Comparison of ENCODE assay signal across 8 cellular contexts in the genomic region with DNA sequence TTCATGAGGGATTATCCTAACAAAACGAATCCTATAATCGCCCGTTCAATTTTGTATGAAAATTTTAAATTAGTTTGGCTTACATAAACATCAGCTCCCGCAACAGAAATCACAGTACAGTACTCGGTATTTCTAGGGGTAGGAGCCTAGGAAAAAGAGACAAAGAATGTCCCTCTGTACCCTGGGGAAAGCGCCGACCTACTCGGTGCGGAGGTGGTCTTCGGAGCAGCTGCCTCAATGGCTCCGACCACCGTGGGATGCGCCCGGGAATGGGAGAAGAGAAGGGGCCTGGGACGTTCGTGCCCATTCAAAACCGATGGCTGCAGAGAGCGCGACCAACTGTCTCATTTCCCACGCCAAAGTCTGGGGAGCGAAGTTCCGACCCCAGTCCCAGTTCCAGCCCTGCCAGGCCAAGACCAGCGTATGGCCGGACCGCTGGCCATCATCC. TPM values are rescaled to one million over a fixed set of nuclear protein-coding genes. Genes with fewer than 3 reads are reported as not detected.
DNase-seq lines count a peak whose midpoint lies in the region; ATAC-seq and TF ChIP-seq lines count a peak whose summit lies in the region.

No MANE protein-coding gene starts in this region.

- DNase-seq in natural killer cell (no peak), DMS 273 (lab: John Stamatoyannopoulos, UW; ENCODE audit: unreplicated experiment) (no peak), CD1c-positive myeloid dendritic cell (ENCODE audit: extremely low spot score) (no peak), NCI-H1048 (lab: John Stamatoyannopoulos, UW) (no peak)

- TF ChIP-seq RAD21 in Ishikawa (IDR thresholded peaks at IDR 0.05; ENCODE audit: low read depth): no peak

- peak overlapping the region; percentile 75 for H3K27ac ChIP-seq in cingulate gyrus (ENCODE audit: low read depth, low read length)

- H3K9me3 Mint-ChIP-seq in natural killer cell: no peaks in the 10 kb centered on the region

- H3K4me1 Mint-ChIP-seq in natural killer cell: peaks cover 28 to 34% of the 10 kb centered on the region in 2 donors

- peak overlapping the region; percentile 94 for H3K4me3 Mint-ChIP-seq in natural killer cell

- TF ChIP-seq EP300 in Ishikawa (IDR thresholded peaks at IDR 0.05; ENCODE audit: borderline replicate concordance): no peak

- ATAC-seq in GM18873 (IDR thresholded peaks at IDR 0.05; ENCODE audit: low FRiP score, unreplicated experiment) (peak; percentile 7), natural killer cell (no peak), GM18505 (IDR thresholded peaks at IDR 0.05; ENCODE audit: unreplicated experiment) (no peak)

- peak overlapping the region; percentile 88 for H3K27ac Mint-ChIP-seq in natural killer cell

- TF ChIP-seq CTCF in natural killer cell (IDR thresholded peaks at IDR 0.05): no peak

- no peaks in the 10 kb centered on the region for H3K27me3 Mint-ChIP-seq in natural killer cell (ENCODE audit: low read depth in 2 of 2)

- H3K36me3 Mint-ChIP-seq in natural killer cell: no peaks in the 10 kb centered on the region

- intact Hi-C loops in natural killer cell (cut with micrococcal nuclease): loop anchor here (2.0 to 10.0 kb wide), 4 partner anchors 56 to 362 kb away; a partner anchor contains a TSS

- TF ChIP-seq POLR2A in GM18505 (IDR thresholded peaks at IDR 0.05; ENCODE audit: borderline replicate concordance, extremely low read depth, insufficient read depth, insufficient read length): no peak

TF ChIP-seq in Ishikawa, 13 proteins besides CTCF, POLR2A, EP300 and RAD21:
- TF ChIP-seq ZBTB7A (IDR thresholded peaks at IDR 0.05; ENCODE audit: low read depth): 0 out of 2 replicates have a peak, but pooled peaks have one; percentile 23
- TF ChIP-seq, protein P1, sequence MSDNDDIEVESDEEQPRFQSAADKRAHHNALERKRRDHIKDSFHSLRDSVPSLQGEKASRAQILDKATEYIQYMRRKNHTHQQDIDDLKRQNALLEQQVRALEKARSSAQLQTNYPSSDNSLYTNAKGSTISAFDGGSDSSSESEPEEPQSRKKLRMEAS (IDR thresholded peaks at IDR 0.05): no peak
TF ChIP-seq in Ishikawa: peak in this region for 1.

RNA-seq across cellular contexts. Expression of a gene that starts 0.6 kb away (rescaled TPM):
- total RNA-seq in natural killer cell: 1 to 10 TPM; 5.6 to 7.5 (median 7.0) TPM
